9 cellular contexts compared by ENCODE assay signal in genomic region chr18:77068890-77069312, GRCh38.
A peak's percentile ranks its signal among the peaks of the same experiment; 100 is the strongest.
DNase-seq lines count a peak whose midpoint lies in the region; ATAC-seq and TF ChIP-seq lines count a peak whose summit lies in the region.
"Had no signal": no experiment of that assay in that cellular context is flagged by ENCODE, and none has a peak within 500 bp of the region (broad histone marks: within the 10 kb centered on the region; RNA-seq: fewer than 3 reads in every experiment).

No MANE protein-coding gene starts in this region.

- POLR2A ChIA-PET in Panc1 (lab: Charles Lee) = interaction anchor here (0.6 kb wide), 1 partner anchor 29 kb away, joined by 3 read pairs; no protein-coding TSS in a partner anchor
- POLR2A ChIA-PET in HEK293T (lab: Yijun Ruan, JAX) = no interaction called here

- H3K36me3 ChIP-seq in Panc1 (ENCODE audit: control insufficient read depth, insufficient read depth, low read length) (no peaks in the 10 kb centered on the region; the same call in 1 of the 2 replicates), fibroblast of lung (ENCODE audit: control insufficient read depth, insufficient read depth, low read length) (no peaks in the 10 kb centered on the region)

- H3K4me3 ChIP-seq in Panc1 (ENCODE audit: low read depth in 2 of 2, low read length in 2 of 2) = no peak overlapping the region
- no peak overlapping the region for H3K4me3 ChIP-seq in fibroblast of lung (replicated peaks in 1 of 4; ENCODE audit: control extremely low read depth in 1 of 4, insufficient read depth in 1 of 4, low read depth in 3 of 4, low read length in 4 of 4)
- H3K4me3 ChIP-seq in retinal pigment epithelial cell (ENCODE audit: low read length) = no peak overlapping the region

- ATAC-seq in Panc1 = no peak

- no TSS peak for BruUV-seq in Panc1 (replicated peaks; lab: Mats Ljungman, UMichigan)

- CTCF ChIA-PET in Panc1 (lab: Charles Lee) (interaction anchor here (0.6 kb wide), 1 partner anchor 16 kb away, joined by 4 read pairs; no protein-coding TSS in a partner anchor), HEK293T (lab: Yijun Ruan, JAX) (no interaction called here)

- H3K79me2 ChIP-seq in fibroblast of lung (ENCODE audit: control insufficient read depth, insufficient read depth, low read length) = no peaks in the 10 kb centered on the region

- no peak overlapping the region for H2AFZ ChIP-seq in fibroblast of lung (ENCODE audit: low read length)

- no peak overlapping the region for H3K4me2 ChIP-seq in fibroblast of lung (ENCODE audit: extremely low read depth, insufficient read depth, low read length)

- H3K27ac ChIP-seq in Panc1 (ENCODE audit: low read length) (peak overlapping the region; percentile 81), fibroblast of lung (ENCODE audit: insufficient read depth, low read length) (peak overlapping the region; percentile 77)

- H3K4me1 ChIP-seq in Panc1 (ENCODE audit: control insufficient read depth, insufficient read depth, low read length) = peaks cover 93% of the 10 kb centered on the region
- H3K4me1 ChIP-seq in fibroblast of lung (ENCODE audit: control insufficient read depth, extremely low read depth, insufficient read depth, low read length) = peaks cover 44% of the 10 kb centered on the region

- DNase-seq in ELF-1 (ENCODE audit: low read depth, low spot score) (peak; percentile 63), Panc1 (ENCODE audit: low read depth, low spot score) (no peak), fibroblast of lung (ENCODE audit: low read depth in 2 of 2) (peak in 1 of 2 donors; percentile 54), retinal pigment epithelial cell (ENCODE audit: low read depth) (no peak), T-helper 9 cell (no peak), NCI-H446 (lab: John Stamatoyannopoulos, UW) (no peak), HEK293T (ENCODE audit: extremely low spot score) (no peak), NAMALWA (ENCODE audit: low spot score) (no peak)
- DNase-seq: aorta had no signal

- intact Hi-C loops in Panc1 (cut with micrococcal nuclease; ENCODE audit: unreplicated experiment) = no loop called here

- H4K20me1 ChIP-seq in fibroblast of lung (ENCODE audit: control insufficient read depth, extremely low read depth, insufficient read depth, low read length) = no peaks in the 10 kb centered on the region

- no peak overlapping the region for H3K9ac ChIP-seq in fibroblast of lung (ENCODE audit: insufficient read depth, low read length)

- H3K9me3 ChIP-seq in Panc1 (ENCODE audit: control insufficient read depth, insufficient read depth, low read depth, low read length) (no peaks in the 10 kb centered on the region), fibroblast of lung (ENCODE audit: control insufficient read depth, insufficient read depth, low read depth, low read length) (no peaks in the 10 kb centered on the region)

- H3K27me3 ChIP-seq in Panc1 (ENCODE audit: control insufficient read depth, insufficient read depth, low read length) (no peaks in the 10 kb centered on the region), fibroblast of lung (ENCODE audit: control insufficient read depth, insufficient read depth, low read length) (no peaks in the 10 kb centered on the region)

- TF ChIP-seq CTCF in Panc1 (IDR thresholded peaks at IDR 0.05) = no peak
- peak in 1 of 2 donors; percentile 12 for TF ChIP-seq CTCF in fibroblast of lung (conservative IDR thresholded peaks at IDR 0.05 in 1 of 2, IDR thresholded peaks at IDR 0.05 in 1 of 2; ENCODE audit: low read depth in 1 of 2, low read length in 2 of 2)
- peak; percentile 7 for TF ChIP-seq CTCF in retinal pigment epithelial cell (conservative IDR thresholded peaks at IDR 0.05; ENCODE audit: low read depth, low read length)

- in situ Hi-C loops in Panc1 (cut with HindIII; ENCODE audit: low pct_unique_long_range_greater_than_20kb, low sequenced_read_pairs) = no loop called here

TF ChIP-seq in HEK293T, 16 proteins besides CTCF, POLR2A, EP300 and RAD21:
- TF ChIP-seq SP1 (IDR thresholded peaks at IDR 0.05) (no peak), CTBP1 (IDR thresholded peaks at IDR 0.05; ENCODE audit: borderline replicate concordance) (no peak)
